Comparison of ENCODE assay signal across 9 cellular contexts in the genomic region with DNA sequence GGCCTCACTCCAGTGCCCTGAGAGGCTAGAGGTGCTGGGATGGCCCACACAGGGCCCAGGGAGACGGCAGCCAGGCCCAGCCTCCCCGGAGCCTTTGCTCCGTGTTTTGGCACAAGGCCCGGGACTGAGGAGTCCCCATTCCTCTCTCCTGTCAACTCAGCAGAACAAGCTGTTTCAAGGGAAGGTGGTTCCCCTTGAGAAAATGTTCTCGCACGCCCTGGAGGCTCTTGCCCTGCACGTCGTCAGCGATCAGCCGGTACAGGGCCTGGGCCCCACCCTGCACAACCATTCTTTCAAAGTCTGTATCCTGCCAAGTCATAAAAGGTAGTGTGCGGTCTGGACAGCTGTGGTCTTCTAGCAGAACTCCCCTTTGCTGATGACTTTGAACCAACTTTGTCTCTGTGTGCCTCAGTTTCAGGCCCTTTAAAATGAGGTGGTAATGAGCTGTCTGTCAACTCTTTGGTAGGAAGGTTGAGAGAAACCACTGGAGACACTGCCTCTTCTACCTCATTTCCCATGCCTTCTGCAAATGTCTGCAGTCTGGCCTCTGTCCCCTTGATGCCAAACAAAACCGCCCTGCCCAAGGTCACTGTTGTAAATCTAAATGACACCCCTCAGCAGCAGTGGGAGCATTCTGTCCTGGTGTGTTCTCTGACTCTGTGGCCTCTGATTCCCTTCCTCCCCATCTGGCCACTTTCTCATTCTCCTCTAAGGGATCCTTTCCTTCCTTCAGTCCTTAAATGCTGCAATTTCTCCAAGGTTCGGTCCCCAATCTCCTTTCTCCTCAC.
DNase-seq lines count a peak whose midpoint lies in the region; ATAC-seq and TF ChIP-seq lines count a peak whose summit lies in the region.
"Had no signal": no experiment of that assay in that cellular context is flagged by ENCODE, and none has a peak within 500 bp of the region (broad histone marks: within the 10 kb centered on the region; RNA-seq: fewer than 3 reads in every experiment).

No MANE protein-coding gene starts in this region.

- POLR2A ChIA-PET in Caco-2 (lab: Charles Lee) = no interaction called here

- H2AFZ ChIP-seq in KMS-11 (ENCODE audit: low read depth) = peak overlapping the region; percentile 51; the same call in 1 of the 2 replicates

- peak overlapping the region; percentile 29; the same call in 1 of the 2 replicates for H3K9ac ChIP-seq in KMS-11
- peak overlapping the region; percentile 31 to 52 for H3K9ac ChIP-seq in mucosa of rectum (ENCODE audit: low read depth in 1 of 2, low read length in 2 of 2)

- H3K36me3 Mint-ChIP-seq in Caco-2 (ENCODE audit: insufficient read depth, unreplicated experiment) = no peaks in the 10 kb centered on the region
- H3K36me3 Mint-ChIP-seq: brain had no signal

- no peak overlapping the region for H3K27ac Mint-ChIP-seq in Caco-2 (ENCODE audit: unreplicated experiment)

- peak overlapping the region; percentile 57 for H3K4me2 ChIP-seq in KMS-11

- TF ChIP-seq CTCF in KMS-11 (conservative IDR thresholded peaks at IDR 0.05; ENCODE audit: low read depth, low read length) = no peak
- no peak for TF ChIP-seq CTCF in body of pancreas (IDR thresholded peaks at IDR 0.05)
- no peak for TF ChIP-seq CTCF in Caco-2 (IDR thresholded peaks at IDR 0.05; ENCODE audit: insufficient read depth in 1 of 2, low read depth in 1 of 2, low read length in 1 of 2, severe bottlenecking in 1 of 2, unreplicated experiment in 1 of 2)

- peak; percentile 96 for ATAC-seq in GM21447 (IDR thresholded peaks at IDR 0.05; ENCODE audit: unreplicated experiment)
- peak; percentile 85 for ATAC-seq in body of pancreas

- BruUV-seq in Caco-2 (replicated peaks; lab: Mats Ljungman, UMichigan) = no TSS peak

- H3K4me3 Mint-ChIP-seq in Caco-2 (ENCODE audit: unreplicated experiment) = no peak overlapping the region
- H3K4me3 Mint-ChIP-seq: brain had no signal

- H3K4me1 Mint-ChIP-seq in Caco-2 (ENCODE audit: low read depth, unreplicated experiment) = peaks cover 13% of the 10 kb centered on the region

- CTCF ChIA-PET in Caco-2 (lab: Charles Lee) = no interaction called here

- no peaks in the 10 kb centered on the region for H4K20me1 ChIP-seq in KMS-11 (ENCODE audit: insufficient read depth)

- H3K4me1 ChIP-seq in KMS-11 (ENCODE audit: low read depth, poor library complexity, severe bottlenecking) (peaks cover 31% of the 10 kb centered on the region), body of pancreas (peaks cover 15% of the 10 kb centered on the region), mucosa of rectum (ENCODE audit: control insufficient read depth in 2 of 2, insufficient read depth in 2 of 2, low read length in 2 of 2) (peaks cover 21 to 28% of the 10 kb centered on the region in 2 donors), Caco-2 (peaks cover 4% of the 10 kb centered on the region; the same call in 1 of the 2 replicates)

- H3K27me3 ChIP-seq in KMS-11 (ENCODE audit: insufficient read depth, low read depth) (no peaks in the 10 kb centered on the region), body of pancreas (no peaks in the 10 kb centered on the region), mucosa of rectum (ENCODE audit: control insufficient read depth in 2 of 2, insufficient read depth in 2 of 2, low read length in 2 of 2) (no peaks in the 10 kb centered on the region), Caco-2 (replicated peaks; ENCODE audit: control insufficient read depth, insufficient read depth, low read length) (no peaks in the 10 kb centered on the region)

- WGBS in body of pancreas, 2 donors = 31 to 47% methylated on average over 9 to 13 of the region's 13 CpGs

- H3K27ac ChIP-seq in KMS-11 (peak overlapping the region; percentile 70), body of pancreas (peak overlapping the region in 3 of 4 donors; percentile 42 to 55 (median 52)), mucosa of rectum (ENCODE audit: low read depth in 2 of 2, low read length in 2 of 2) (peak overlapping the region; percentile 78 to 94)

- H3K4me3 ChIP-seq in KMS-11 (IDR thresholded peaks at IDR 0.05; ENCODE audit: insufficient read depth, low read depth, low read length) (no peak overlapping the region), body of pancreas (no peak overlapping the region), mucosa of rectum (ENCODE audit: low read length in 2 of 2) (no peak overlapping the region), Caco-2 (ENCODE audit: low read depth, low read length) (no peak overlapping the region)

- DNase-seq in DMS 273 (lab: John Stamatoyannopoulos, UW; ENCODE audit: unreplicated experiment) (peak; percentile 67), body of pancreas (peak; percentile 62 to 81 (median 77)), Caco-2 (no peak), NCI-H524 treated with DMSO at 0.1 percent for 48 hours (lab: John Stamatoyannopoulos, UW) (no peak), HuH-7.5 (ENCODE audit: low spot score) (no peak)

- H3K9me3 ChIP-seq in body of pancreas = no peaks in the 10 kb centered on the region
- no peaks in the 10 kb centered on the region for H3K9me3 ChIP-seq in mucosa of rectum (ENCODE audit: control insufficient read depth in 2 of 2, low read length in 2 of 2)
- H3K9me3 ChIP-seq in Caco-2 = no peaks in the 10 kb centered on the region

- no peaks in the 10 kb centered on the region for H3K27me3 Mint-ChIP-seq in Caco-2 (ENCODE audit: insufficient read depth, unreplicated experiment)
- H3K27me3 Mint-ChIP-seq: brain had no signal

- intact Hi-C loops in body of pancreas (cut with DNase I) (no loop called here), Caco-2 (cut with micrococcal nuclease; ENCODE audit: unreplicated experiment) (no loop called here)

- H3K79me2 ChIP-seq in KMS-11 (ENCODE audit: insufficient read depth, low read depth) = no peaks in the 10 kb centered on the region

- no peak for TF ChIP-seq POLR2A in body of pancreas (IDR thresholded peaks at IDR 0.05)

- H3K36me3 ChIP-seq in KMS-11 (ENCODE audit: insufficient read depth) (no peaks in the 10 kb centered on the region), body of pancreas (replicated peaks in 1 of 2; ENCODE audit: insufficient read depth in 1 of 2, low read depth in 2 of 2) (no peaks in the 10 kb centered on the region), mucosa of rectum (ENCODE audit: control insufficient read depth in 2 of 2, insufficient read depth in 2 of 2, low read length in 2 of 2) (no peaks in the 10 kb centered on the region), Caco-2 (ENCODE audit: control insufficient read depth, insufficient read depth, low read length) (no peaks in the 10 kb centered on the region)

- H3K9me3 Mint-ChIP-seq in Caco-2 (ENCODE audit: unreplicated experiment) = peaks cover 9% of the 10 kb centered on the region
- H3K9me3 Mint-ChIP-seq: brain had no signal

Comparison
In these comparisons a context has a peak if more than half of its experiments do, and no peak if none do; other contexts are left out.
1. DNase-seq: peak in DMS 273 (single experiment) and body of pancreas (4 of 4); none in Caco-2 (0 of 2), NCI-H524 treated with DMSO at 0.1 percent for 48 hours (single experiment) and HuH-7.5 (single experiment).
2. Peak in every context shown above with its lines, with median percentiles within 50 percentile points of each other: H3K27ac ChIP-seq.